ENCODE assay signal across 1 cellular context in the genomic region with DNA sequence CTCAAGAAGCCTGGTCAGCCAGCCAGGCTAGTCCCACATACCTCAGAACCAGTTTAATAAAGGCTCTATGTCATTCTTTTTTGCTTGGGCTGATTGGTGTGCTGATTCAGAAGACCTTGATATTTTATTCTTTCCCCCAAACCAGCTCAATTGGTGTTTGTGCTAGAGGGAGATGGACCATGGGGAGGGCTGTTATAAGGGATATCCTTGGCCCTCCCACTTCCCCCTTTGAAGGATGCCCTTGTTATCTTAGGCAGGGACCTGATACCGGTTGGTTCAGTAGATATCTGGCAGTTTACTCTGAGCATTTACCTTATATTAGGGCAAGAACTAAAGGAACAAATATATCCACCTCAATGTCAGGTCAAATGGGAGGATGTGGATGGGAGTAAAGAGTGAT.
A peak's percentile ranks its signal among the peaks of the same experiment; 100 is the strongest.
TF ChIP-seq lines count a peak whose summit lies in the region.

No MANE protein-coding gene starts in this region.

TF ChIP-seq in K562, 482 proteins besides CTCF, POLR2A, EP300 and RAD21 (continued from another document):
- TF ChIP-seq MLLT1 (IDR thresholded peaks at IDR 0.05) (no peak), CEBPG (CRISPR knock-in tag; IDR thresholded peaks at IDR 0.05) (no peak), CEBPG (tag; conservative IDR thresholded peaks at IDR 0.05 in 1 of 2, IDR thresholded peaks at IDR 0.05 in 1 of 2) (no peak), SPI1 (IDR thresholded peaks at IDR 0.05; ENCODE audit: borderline replicate concordance, low read depth, low read length) (peak; percentile 68; the same call in 1 of the 2 replicates), ZNF583 (CRISPR knock-in tag; IDR thresholded peaks at IDR 0.05) (no peak), SLC30A9 (CRISPR knock-in tag; IDR thresholded peaks at IDR 0.05) (no peak)
- TF ChIP-seq, protein P1, sequence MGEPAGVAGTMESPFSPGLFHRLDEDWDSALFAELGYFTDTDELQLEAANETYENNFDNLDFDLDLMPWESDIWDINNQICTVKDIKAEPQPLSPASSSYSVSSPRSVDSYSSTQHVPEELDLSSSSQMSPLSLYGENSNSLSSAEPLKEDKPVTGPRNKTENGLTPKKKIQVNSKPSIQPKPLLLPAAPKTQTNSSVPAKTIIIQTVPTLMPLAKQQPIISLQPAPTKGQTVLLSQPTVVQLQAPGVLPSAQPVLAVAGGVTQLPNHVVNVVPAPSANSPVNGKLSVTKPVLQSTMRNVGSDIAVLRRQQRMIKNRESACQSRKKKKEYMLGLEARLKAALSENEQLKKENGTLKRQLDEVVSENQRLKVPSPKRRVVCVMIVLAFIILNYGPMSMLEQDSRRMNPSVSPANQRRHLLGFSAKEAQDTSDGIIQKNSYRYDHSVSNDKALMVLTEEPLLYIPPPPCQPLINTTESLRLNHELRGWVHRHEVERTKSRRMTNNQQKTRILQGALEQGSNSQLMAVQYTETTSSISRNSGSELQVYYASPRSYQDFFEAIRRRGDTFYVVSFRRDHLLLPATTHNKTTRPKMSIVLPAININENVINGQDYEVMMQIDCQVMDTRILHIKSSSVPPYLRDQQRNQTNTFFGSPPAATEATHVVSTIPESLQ (CRISPR knock-in tag; IDR thresholded peaks at IDR 0.05): no peak
